Comparison of ENCODE assay signal across 18 cellular contexts in genomic region chr17:61415374-61416210, GRCh38. TPM values are rescaled to one million over a fixed set of nuclear protein-coding genes. Genes with fewer than 3 reads are reported as not detected.
A peak's percentile ranks its signal among the peaks of the same experiment; 100 is the strongest.
DNase-seq lines count a peak whose midpoint lies in the region; ATAC-seq and TF ChIP-seq lines count a peak whose summit lies in the region.
"Had no signal": no experiment of that assay in that cellular context is flagged by ENCODE, and none has a peak within 500 bp of the region (broad histone marks: within the 10 kb centered on the region; RNA-seq: fewer than 3 reads in every experiment).

No MANE protein-coding gene starts in this region.

- no peaks in the 10 kb centered on the region for H3K9me2 ChIP-seq in SK-N-SH

- POLR2A ChIA-PET in SK-N-SH (lab: Yijun Ruan, JAX), result interaction anchor here (0.6 kb wide), 1 partner anchor 152 kb away, joined by 3 read pairs; no protein-coding TSS in a partner anchor

- H3K4me2 ChIP-seq in SK-N-SH, result peak overlapping the region; percentile 49

- H3K9me3 Mint-ChIP-seq in T-helper 2 cell treated with Interferon-gamma antibody and Interleukin-4, amounts not matched to agents 5 μg/mL and 100 μg/mL, for 36 hours, result no peaks in the 10 kb centered on the region
- H3K9me3 Mint-ChIP-seq: activated T-helper 1 cell treated with anti-CD3 and anti-CD28 coated beads, Interleukin-12 subunit alpha, Interleukin-12 subunit beta, Interleukin-2, Interleukin-4 antibody, amounts not matched to agents 30 ng/mL and 10 ng/mL and 1 ng/mL, durations not matched to agents 14 hours and 24 hours and 36 hours; natural killer cell had no signal

- TF ChIP-seq EP300 in SK-N-SH (IDR thresholded peaks at IDR 0.05; ENCODE audit: borderline replicate concordance in 1 of 2, low read depth in 1 of 2, low read length in 1 of 2) (no peak), tibial nerve (IDR thresholded peaks at IDR 0.05) (no peak)

- H3K4me3 ChIP-seq in SK-N-SH (ENCODE audit: low read depth in 2 of 2, low read length in 1 of 2), result no peak overlapping the region
- H3K4me3 ChIP-seq in left lung, result no peak overlapping the region
- no peak overlapping the region for H3K4me3 ChIP-seq in thoracic aorta
- H3K4me3 ChIP-seq in tibial nerve, result no peak overlapping the region

- peaks cover 1% of the 10 kb centered on the region for H3K4me1 Mint-ChIP-seq in T-helper 2 cell treated with Interferon-gamma antibody and Interleukin-4, amounts not matched to agents 5 μg/mL and 100 μg/mL, for 36 hours (ENCODE audit: low read depth)

- CTCF ChIA-PET in SK-N-SH (lab: Yijun Ruan, JAX), result interaction anchor here (0.6 to 16.4 kb wide), 28 partner anchors 11 to 695 kb away, joined by 3 to 318 read pairs (median 4); no protein-coding TSS in a partner anchor

- H3K27me3 ChIP-seq in SK-N-SH (ENCODE audit: insufficient read depth) (no peaks in the 10 kb centered on the region), left lung (peaks cover 0 to 72% of the 10 kb centered on the region in 2 donors), thoracic aorta (replicated peaks; ENCODE audit: insufficient read depth) (no peaks in the 10 kb centered on the region), tibial nerve (peaks cover 0 to 14% of the 10 kb centered on the region in 2 donors)

- TF ChIP-seq CTCF in SK-N-SH (IDR thresholded peaks at IDR 0.05) (no peak), left lung (IDR thresholded peaks at IDR 0.05) (no peak), thoracic aorta (IDR thresholded peaks at IDR 0.05) (no peak), tibial nerve (IDR thresholded peaks at IDR 0.05) (no peak)

- H2AFZ ChIP-seq in SK-N-SH (ENCODE audit: low read depth), result no peak overlapping the region

- WGBS in SK-N-SH (ENCODE audit: low lambda C conversion rate), result 100% methylated on average over 6 of the region's 6 CpGs
- WGBS in tibial nerve, 2 donors, result 96% methylated on average over 6 of the region's 6 CpGs

- H3K4me1 ChIP-seq in SK-N-SH (ENCODE audit: control insufficient read depth in 1 of 2, insufficient read depth in 2 of 2, low read depth in 1 of 2, low read length in 1 of 2) (peaks cover 5 to 49% of the 10 kb centered on the region in 2 experiments; a peak in 2 of 4 replicates), left lung (peaks cover 3 to 59% of the 10 kb centered on the region in 2 donors), thoracic aorta (ENCODE audit: control insufficient read depth in 1 of 2, low read depth in 2 of 2) (peaks cover under 1 to 56% of the 10 kb centered on the region in 2 donors), tibial nerve (peaks cover 0 to 58% (median 22%) of the 10 kb centered on the region in 4 donors)
- H3K4me1 ChIP-seq: foreskin keratinocyte had no signal

- peak overlapping the region in 1 of 2 experiments; percentile 90; a peak in 2 of 4 replicates for H3K27ac ChIP-seq in SK-N-SH (ENCODE audit: low read depth in 2 of 2, low read length in 1 of 2)
- peak overlapping the region; percentile 68 to 95 for H3K27ac ChIP-seq in left lung
- peak overlapping the region; percentile 66 to 76 for H3K27ac ChIP-seq in thoracic aorta
- peak overlapping the region in 2 of 4 donors; percentile 66 to 74 for H3K27ac ChIP-seq in tibial nerve
- H3K27ac ChIP-seq: foreskin keratinocyte, Peyer's patch had no signal

- TF ChIP-seq RAD21 in SK-N-SH (IDR thresholded peaks at IDR 0.05; ENCODE audit: low read length), result no peak

- peaks cover 12% of the 10 kb centered on the region for H3F3A ChIP-seq in SK-N-SH (replicated peaks; ENCODE audit: insufficient read depth)

- H4K20me1 ChIP-seq in SK-N-SH (ENCODE audit: insufficient read depth), result no peaks in the 10 kb centered on the region

- H3K9me3 ChIP-seq in SK-N-SH, result no peaks in the 10 kb centered on the region
- H3K9me3 ChIP-seq in left lung, result no peaks in the 10 kb centered on the region
- H3K9me3 ChIP-seq in thoracic aorta, result no peaks in the 10 kb centered on the region
- no peaks in the 10 kb centered on the region for H3K9me3 ChIP-seq in tibial nerve
- H3K9me3 ChIP-seq: Peyer's patch had no signal

- intact Hi-C loops in left lung (cut with DNase I), result loop anchor here in 1 of 2 donors (5.0 to 10.0 kb wide), 2 partner anchors 137 to 419 kb away; no protein-coding TSS in a partner anchor

- H3K36me3 Mint-ChIP-seq in T-helper 2 cell treated with Interferon-gamma antibody and Interleukin-4, amounts not matched to agents 5 μg/mL and 100 μg/mL, for 36 hours (ENCODE audit: low read depth), result no peaks in the 10 kb centered on the region
- H3K36me3 Mint-ChIP-seq: natural killer cell had no signal

- no peak overlapping the region for H3K4me3 Mint-ChIP-seq in T-helper 2 cell treated with Interferon-gamma antibody and Interleukin-4, amounts not matched to agents 5 μg/mL and 100 μg/mL, for 36 hours
- H3K4me3 Mint-ChIP-seq: activated T-helper 1 cell treated with anti-CD3 and anti-CD28 coated beads, Interleukin-12 subunit alpha, Interleukin-12 subunit beta, Interleukin-2, Interleukin-4 antibody, amounts not matched to agents 30 ng/mL and 10 ng/mL and 1 ng/mL, durations not matched to agents 14 hours and 24 hours and 36 hours; natural killer cell; T-helper 17 cell had no signal

- H3K27ac Mint-ChIP-seq in T-helper 2 cell treated with Interferon-gamma antibody and Interleukin-4, amounts not matched to agents 5 μg/mL and 100 μg/mL, for 36 hours, result no peak overlapping the region
- H3K27ac Mint-ChIP-seq: activated T-helper 1 cell treated with anti-CD3 and anti-CD28 coated beads, Interleukin-12 subunit alpha, Interleukin-12 subunit beta, Interleukin-2, Interleukin-4 antibody, amounts not matched to agents 30 ng/mL and 10 ng/mL and 1 ng/mL, durations not matched to agents 14 hours and 24 hours and 36 hours; natural killer cell; T-helper 17 cell had no signal

- no peak for DNase-seq in SK-N-SH
- peak; percentile 17 for DNase-seq in astrocyte of the hippocampus (ENCODE audit: low read depth, low spot score)
- DNase-seq in left lung, result peak; percentile 30 to 39
- no peak for DNase-seq in thoracic aorta (ENCODE audit: low spot score)
- no peak for DNase-seq in tibial nerve (ENCODE audit: low spot score in 2 of 2)
- no peak for DNase-seq in DMS53 treated with DMSO at 0.1 percent for 48 hours (lab: John Stamatoyannopoulos, UW; ENCODE audit: unreplicated experiment)
- no peak for DNase-seq in T-helper 2 cell treated with Interferon-gamma antibody and Interleukin-4, amounts not matched to agents 5 μg/mL and 100 μg/mL, for 36 hours (ENCODE audit: low spot score)
- DNase-seq: 8988T; activated CD4-positive, alpha-beta T cell treated with anti-CD3 and anti-CD28 coated beads for 4 hours; foreskin keratinocyte; natural killer cell; NCI-H1417 treated with DMSO at 0.1 percent for 48 hours; T-helper 17 cell had no signal

- no peak overlapping the region for H3K9ac ChIP-seq in SK-N-SH

- ATAC-seq in SK-N-SH treated with all-trans-retinoic acid at 6 μM for 48 hours, result no peak
- no peak for ATAC-seq in left lung
- no peak for ATAC-seq in thoracic aorta (ENCODE audit: insufficient number of reproducible peaks, low FRiP score, low read depth)
- ATAC-seq: foreskin keratinocyte, T-helper 17 cell had no signal

- H3K27me3 Mint-ChIP-seq in T-helper 2 cell treated with Interferon-gamma antibody and Interleukin-4, amounts not matched to agents 5 μg/mL and 100 μg/mL, for 36 hours (ENCODE audit: low read depth), result peaks cover 40% of the 10 kb centered on the region

- no peak for TF ChIP-seq POLR2A in tibial nerve (IDR thresholded peaks at IDR 0.05)

- peaks cover 9% of the 10 kb centered on the region for H3K79me2 ChIP-seq in SK-N-SH (ENCODE audit: insufficient read depth)

- H3K36me3 ChIP-seq in SK-N-SH (replicated peaks in 1 of 2; ENCODE audit: control insufficient read depth in 1 of 2, insufficient read depth in 2 of 2, low read length in 1 of 2) (no peaks in the 10 kb centered on the region), left lung (no peaks in the 10 kb centered on the region), thoracic aorta (no peaks in the 10 kb centered on the region), tibial nerve (no peaks in the 10 kb centered on the region)
- H3K36me3 ChIP-seq: Peyer's patch had no signal

TF ChIP-seq in SK-N-SH treated with all-trans-retinoic acid at 6 μM for 48 hours, 23 proteins besides CTCF, POLR2A, EP300 and RAD21 (continues in another document):
- no peak for TF ChIP-seq PATZ1 (CRISPR knock-in tag; IDR thresholded peaks at IDR 0.05; ENCODE audit: borderline replicate concordance)
- TF ChIP-seq ISL1 (CRISPR knock-in tag; IDR thresholded peaks at IDR 0.05), result no peak
- no peak for TF ChIP-seq ZNF70 (CRISPR knock-in tag; IDR thresholded peaks at IDR 0.05)
- no peak for TF ChIP-seq ZFP30 (CRISPR knock-in tag; IDR thresholded peaks at IDR 0.05)
- TF ChIP-seq TCF4 (CRISPR knock-in tag; IDR thresholded peaks at IDR 0.05; ENCODE audit: borderline replicate concordance), result no peak
- TF ChIP-seq SNAI2 (CRISPR knock-in tag; IDR thresholded peaks at IDR 0.05), result no peak
- no peak for TF ChIP-seq ZNF565 (CRISPR knock-in tag; conservative IDR thresholded peaks at IDR 0.05; ENCODE audit: low read depth)

RNA-seq across cellular contexts. Expression of gene TBX2, which starts 15.9 kb away (rescaled TPM):
- 37.8 and 57.8 TPM in 2 replicates for polyA plus RNA-seq in SK-N-SH (2012; rRNA removed)
- 28.9 and 45.2 TPM in 2 replicates for polyA plus RNA-seq in SK-N-SH (2012; cell fraction: cytosol; rRNA removed)
- 179 and 233 TPM in 2 replicates for polyA plus RNA-seq in SK-N-SH (2012; cell fraction: nucleus; rRNA removed)
- total RNA-seq in left lung (100 to 1,000 TPM; 104 to 119 TPM), thoracic aorta (10 to 100 TPM; 35.2 to 49.5 TPM), tibial nerve (10 to 100 TPM; 23.2 to 42.0 (median 26.5) TPM)
- total RNA-seq: activated T-helper 1 cell treated with anti-CD3 and anti-CD28 coated beads, Interleukin-12 subunit alpha, Interleukin-12 subunit beta, Interleukin-2, Interleukin-4 antibody, amounts not matched to agents 30 ng/mL and 10 ng/mL and 1 ng/mL, durations not matched to agents 14 hours and 24 hours and 36 hours; foreskin keratinocyte had no signal
- polyA plus RNA-seq: foreskin keratinocyte, keratinocyte had no signal

RNA-seq across cellular contexts. Expression of gene TBX4, which starts 36.6 kb away (rescaled TPM):
- polyA plus RNA-seq in SK-N-SH (2012; rRNA removed), result 0.02 and 0.05 TPM in 2 replicates
- polyA plus RNA-seq in SK-N-SH (2012; cell fraction: cytosol; rRNA removed), result 0.05 and 0.19 TPM in 2 replicates
- 0.45 and 0.75 TPM in 2 replicates for polyA plus RNA-seq in SK-N-SH (2012; cell fraction: nucleus; rRNA removed)
- total RNA-seq in left lung (10 to 100 TPM; 21.2 to 29.3 TPM), thoracic aorta (not detected), tibial nerve (not detected)
- total RNA-seq: activated T-helper 1 cell treated with anti-CD3 and anti-CD28 coated beads, Interleukin-12 subunit alpha, Interleukin-12 subunit beta, Interleukin-2, Interleukin-4 antibody, amounts not matched to agents 30 ng/mL and 10 ng/mL and 1 ng/mL, durations not matched to agents 14 hours and 24 hours and 36 hours; foreskin keratinocyte; natural killer cell; Peyer's patch; T-helper 17 cell had no signal
- polyA plus RNA-seq: aorta had no signal

Comparison
In these comparisons a context has a peak if more than half of its experiments do, and no peak if none do; other contexts are left out.
1. DNase-seq: peak in astrocyte of the hippocampus (single experiment) and left lung (2 of 2); none in SK-N-SH (single experiment), thoracic aorta (single experiment), tibial nerve (0 of 2), DMS53 treated with DMSO at 0.1 percent for 48 hours (single experiment) and T-helper 2 cell treated with Interferon-gamma antibody and Interleukin-4, amounts not matched to agents 5 μg/mL and 100 μg/mL, for 36 hours (single experiment).
2. RNA of gene TBX4, which starts 36.6 kb away (total RNA-seq): 21.2 to 29.3 TPM in left lung; not detected in thoracic aorta and not detected in tibial nerve; every median in the first group is over 10 times any median in the second.